1 cellular context compared by ENCODE assay signal in the genomic region with DNA sequence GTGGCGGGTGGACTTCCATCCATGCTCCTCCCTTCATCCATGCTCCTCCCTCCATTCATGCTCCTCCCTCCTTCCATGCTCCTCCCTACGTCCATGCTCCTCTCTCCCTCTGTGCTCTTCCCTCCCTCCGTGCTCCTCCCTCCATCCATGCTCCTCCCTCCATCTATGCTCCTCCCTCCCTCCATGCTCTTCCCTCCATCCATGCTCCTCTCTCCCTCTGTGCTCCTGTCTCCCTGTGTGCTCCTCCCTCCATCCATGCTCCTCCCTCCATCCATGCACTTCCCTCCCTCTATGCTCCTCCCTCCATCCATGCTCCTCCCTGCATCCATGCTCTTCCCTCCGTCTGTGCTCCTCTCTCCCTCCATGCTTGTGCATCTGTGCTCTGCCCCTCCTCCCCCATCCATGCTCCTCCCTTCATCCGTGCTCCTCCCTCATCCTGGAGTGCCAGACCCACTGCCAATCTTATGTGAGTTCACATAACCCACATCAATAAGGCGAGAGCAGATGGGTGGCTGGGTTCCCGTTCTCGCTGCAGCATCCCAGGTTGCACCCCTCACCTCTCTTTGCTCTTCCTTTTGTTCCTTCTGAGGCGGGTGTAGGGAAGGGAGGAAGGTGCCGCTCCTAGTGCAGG.
TF ChIP-seq lines count a peak whose summit lies in the region.

No MANE protein-coding gene starts in this region.

TF ChIP-seq in K562, 482 proteins besides CTCF, POLR2A, EP300 and RAD21 (continued from another document):
- TF ChIP-seq, protein P1, sequence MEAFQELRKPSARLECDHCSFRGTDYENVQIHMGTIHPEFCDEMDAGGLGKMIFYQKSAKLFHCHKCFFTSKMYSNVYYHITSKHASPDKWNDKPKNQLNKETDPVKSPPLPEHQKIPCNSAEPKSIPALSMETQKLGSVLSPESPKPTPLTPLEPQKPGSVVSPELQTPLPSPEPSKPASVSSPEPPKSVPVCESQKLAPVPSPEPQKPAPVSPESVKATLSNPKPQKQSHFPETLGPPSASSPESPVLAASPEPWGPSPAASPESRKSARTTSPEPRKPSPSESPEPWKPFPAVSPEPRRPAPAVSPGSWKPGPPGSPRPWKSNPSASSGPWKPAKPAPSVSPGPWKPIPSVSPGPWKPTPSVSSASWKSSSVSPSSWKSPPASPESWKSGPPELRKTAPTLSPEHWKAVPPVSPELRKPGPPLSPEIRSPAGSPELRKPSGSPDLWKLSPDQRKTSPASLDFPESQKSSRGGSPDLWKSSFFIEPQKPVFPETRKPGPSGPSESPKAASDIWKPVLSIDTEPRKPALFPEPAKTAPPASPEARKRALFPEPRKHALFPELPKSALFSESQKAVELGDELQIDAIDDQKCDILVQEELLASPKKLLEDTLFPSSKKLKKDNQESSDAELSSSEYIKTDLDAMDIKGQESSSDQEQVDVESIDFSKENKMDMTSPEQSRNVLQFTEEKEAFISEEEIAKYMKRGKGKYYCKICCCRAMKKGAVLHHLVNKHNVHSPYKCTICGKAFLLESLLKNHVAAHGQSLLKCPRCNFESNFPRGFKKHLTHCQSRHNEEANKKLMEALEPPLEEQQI (IDR thresholded peaks at IDR 0.05) = no peak
